In genomic region chr6:31366693-31367470, GRCh38 we compare ENCODE assay signal across 8 cellular contexts. TPM values are rescaled to one million over a fixed set of nuclear protein-coding genes. Genes with fewer than 3 reads are reported as not detected.
DNase-seq lines count a peak whose midpoint lies in the region; ATAC-seq and TF ChIP-seq lines count a peak whose summit lies in the region.

No MANE protein-coding gene starts in this region.

- H3K27ac ChIP-seq in HUES64 (ENCODE audit: low read depth, low read length) (no peak overlapping the region), PC-3 (ENCODE audit: low read length) (no peak overlapping the region), fibroblast of lung (ENCODE audit: insufficient read depth, low read length) (no peak overlapping the region)

- peak overlapping the region; percentile 80 for H3K4me3 Mint-ChIP-seq in natural killer cell
- peak overlapping the region; percentile 75 for H3K4me3 Mint-ChIP-seq in stimulated activated memory B cell treated with anti-CD40 and anti-IgM and Interleukin-4, amounts not matched to agents 10 μg/mL and 1 μg/mL and 100 μg/mL, for 72 hours

- H2AFZ ChIP-seq in PC-3 (ENCODE audit: low read length) (peak overlapping the region; percentile 84), fibroblast of lung (ENCODE audit: low read length) (peak overlapping the region; percentile 83)

- H3K4me1 ChIP-seq in HUES64 (ENCODE audit: insufficient read depth, low read length) (no peaks in the 10 kb centered on the region), PC-3 (ENCODE audit: insufficient read depth, low read length) (peaks cover 8% of the 10 kb centered on the region; the same call in 1 of the 2 replicates), fibroblast of lung (ENCODE audit: control insufficient read depth, extremely low read depth, insufficient read depth, low read length) (peaks cover 2% of the 10 kb centered on the region)

- no TSS peak for BruUV-seq in PC-3 (replicated peaks; lab: Mats Ljungman, UMichigan)

- H3K9me2 ChIP-seq in PC-3 (replicated peaks; ENCODE audit: low read length): no peaks in the 10 kb centered on the region

- no peaks in the 10 kb centered on the region for H3F3A ChIP-seq in PC-3 (ENCODE audit: low read length, unreplicated experiment)

- CTCF ChIA-PET in PC-3 (lab: Charles Lee): interaction anchor here (0.7 to 1.1 kb wide), 5 partner anchors 9 to 508 kb away, joined by 3 to 14 read pairs (median 4); no protein-coding TSS in a partner anchor

- POLR2A ChIA-PET in PC-3 (lab: Charles Lee; ENCODE audit: unreplicated experiment): interaction anchor here (0.5 to 0.7 kb wide), 3 partner anchors 163 to 633 kb away, joined by 5 to 7 read pairs (median 5); no protein-coding TSS in a partner anchor

- peak; percentile 99 for ATAC-seq in PC-3
- ATAC-seq in natural killer cell: peak; percentile 97 to 99 (median 98)
- ATAC-seq in stimulated activated memory B cell treated with anti-CD40 and anti-IgM and Interleukin-4, amounts not matched to agents 10 μg/mL and 1 μg/mL and 100 μg/mL, for 72 hours: peak; percentile 97

- H3K9me3 Mint-ChIP-seq in natural killer cell: no peaks in the 10 kb centered on the region
- H3K9me3 Mint-ChIP-seq in stimulated activated memory B cell treated with anti-CD40 and anti-IgM and Interleukin-4, amounts not matched to agents 10 μg/mL and 1 μg/mL and 100 μg/mL, for 72 hours: peaks cover under 1% of the 10 kb centered on the region

- WGBS in HUES64: 16% methylated on average over 29 of the region's 30 CpGs

- no peaks in the 10 kb centered on the region for H3K36me3 Mint-ChIP-seq in natural killer cell
- no peaks in the 10 kb centered on the region for H3K36me3 Mint-ChIP-seq in stimulated activated memory B cell treated with anti-CD40 and anti-IgM and Interleukin-4, amounts not matched to agents 10 μg/mL and 1 μg/mL and 100 μg/mL, for 72 hours

- H3K79me2 ChIP-seq in PC-3 (ENCODE audit: low read length) (no peaks in the 10 kb centered on the region), fibroblast of lung (ENCODE audit: control insufficient read depth, insufficient read depth, low read length) (no peaks in the 10 kb centered on the region)

- H3K36me3 ChIP-seq in HUES64 (ENCODE audit: insufficient read depth, low read length): no peaks in the 10 kb centered on the region
- peaks cover under 1% of the 10 kb centered on the region; the same call in 1 of the 2 replicates for H3K36me3 ChIP-seq in PC-3 (ENCODE audit: low read depth, low read length)
- H3K36me3 ChIP-seq in fibroblast of lung (ENCODE audit: control insufficient read depth, insufficient read depth, low read length): no peaks in the 10 kb centered on the region

- intact Hi-C loops in PC-3 (cut with micrococcal nuclease): loop anchor here (1.0 to 2.0 kb wide), 2 partner anchors 170 to 230 kb away; no protein-coding TSS in a partner anchor
- intact Hi-C loops in natural killer cell (cut with micrococcal nuclease): loop anchor here (1.0 kb wide), 2 partner anchors 170 to 230 kb away; no protein-coding TSS in a partner anchor

- H3K27me3 Mint-ChIP-seq in natural killer cell (ENCODE audit: low read depth in 2 of 2): peaks cover 51 to 71% of the 10 kb centered on the region in 2 donors
- H3K27me3 Mint-ChIP-seq in stimulated activated memory B cell treated with anti-CD40 and anti-IgM and Interleukin-4, amounts not matched to agents 10 μg/mL and 1 μg/mL and 100 μg/mL, for 72 hours: peaks cover 11% of the 10 kb centered on the region

- peak; percentile 96 for DNase-seq in Ammon's horn (ENCODE audit: low spot score)
- DNase-seq in GM19238 (ENCODE audit: insufficient read length, low spot score): peak; percentile 68
- peak; percentile 96 for DNase-seq in PC-3
- DNase-seq in activated T-cell treated with anti-CD3 and anti-CD28 coated beads, Interleukin-2, amount 50 U/mL, for 48 hours: peak; percentile 89 to 90
- DNase-seq in fibroblast of lung (ENCODE audit: low read depth in 2 of 2): peak; percentile 70 to 83
- DNase-seq in natural killer cell: peak; percentile 72

- H3K9ac ChIP-seq in HUES64 (ENCODE audit: low read depth, low read length) (no peak overlapping the region), PC-3 (ENCODE audit: low read length) (no peak overlapping the region), fibroblast of lung (ENCODE audit: insufficient read depth, low read length) (no peak overlapping the region)

- H3K27me3 ChIP-seq in HUES64 (ENCODE audit: insufficient read depth, low read length): peaks cover 44% of the 10 kb centered on the region
- peaks cover 21% of the 10 kb centered on the region for H3K27me3 ChIP-seq in PC-3 (ENCODE audit: low read length)
- H3K27me3 ChIP-seq in fibroblast of lung (ENCODE audit: control insufficient read depth, insufficient read depth, low read length): peaks cover 33% of the 10 kb centered on the region

- H3K4me2 ChIP-seq in PC-3 (ENCODE audit: low read length) (peak overlapping the region; percentile 82), fibroblast of lung (ENCODE audit: extremely low read depth, insufficient read depth, low read length) (peak overlapping the region; percentile 79)

- H3K9me3 ChIP-seq in HUES64 (ENCODE audit: insufficient read depth, low read depth, low read length) (no peaks in the 10 kb centered on the region), PC-3 (ENCODE audit: low read length) (peaks cover under 1% of the 10 kb centered on the region; the same call in 1 of the 2 replicates), fibroblast of lung (ENCODE audit: control insufficient read depth, insufficient read depth, low read depth, low read length) (no peaks in the 10 kb centered on the region)

- no peaks in the 10 kb centered on the region for H4K20me1 ChIP-seq in PC-3 (ENCODE audit: low read length)
- no peaks in the 10 kb centered on the region for H4K20me1 ChIP-seq in fibroblast of lung (ENCODE audit: control insufficient read depth, extremely low read depth, insufficient read depth, low read length)

- TF ChIP-seq CTCF in PC-3 (conservative IDR thresholded peaks at IDR 0.05; ENCODE audit: low read depth, low read length) (peak; percentile 94), fibroblast of lung (conservative IDR thresholded peaks at IDR 0.05 in 1 of 2, IDR thresholded peaks at IDR 0.05 in 1 of 2; ENCODE audit: low read depth in 1 of 2, low read length in 2 of 2) (peak; percentile 91 to 93), natural killer cell (IDR thresholded peaks at IDR 0.05) (peak; percentile 87)

- peaks cover 8% of the 10 kb centered on the region in 2 donors for H3K4me1 Mint-ChIP-seq in natural killer cell
- no peaks in the 10 kb centered on the region for H3K4me1 Mint-ChIP-seq in stimulated activated memory B cell treated with anti-CD40 and anti-IgM and Interleukin-4, amounts not matched to agents 10 μg/mL and 1 μg/mL and 100 μg/mL, for 72 hours

- H3K4me3 ChIP-seq in HUES64 (ENCODE audit: low read length) (peak overlapping the region; percentile 30), PC-3 (ENCODE audit: low read length) (peak overlapping the region; percentile 65), fibroblast of lung (replicated peaks in 1 of 4; ENCODE audit: control extremely low read depth in 1 of 4, insufficient read depth in 1 of 4, low read depth in 3 of 4, low read length in 4 of 4) (peak overlapping the region in 3 of 4 experiments; percentile 21 to 39 (median 30))

- peak overlapping the region in 1 of 2 donors; percentile 77 for H3K27ac Mint-ChIP-seq in natural killer cell
- H3K27ac Mint-ChIP-seq in stimulated activated memory B cell treated with anti-CD40 and anti-IgM and Interleukin-4, amounts not matched to agents 10 μg/mL and 1 μg/mL and 100 μg/mL, for 72 hours: peak overlapping the region; percentile 15

RNA-seq across cellular contexts. Expression of gene HLA-B, which starts 9.9 kb away (rescaled TPM):
- polyA plus RNA-seq in HUES64 (2013, experiment 1 of 2): 33.1 TPM
- 34.6 TPM for polyA plus RNA-seq in HUES64 (2013, experiment 2 of 2)
- 55.4 and 168 TPM in 2 replicates for total RNA-seq in PC-3 (2014; rRNA removed)
- total RNA-seq in fibroblast of lung: 190 and 244 TPM in 2 replicates
- polyA plus RNA-seq in fibroblast of lung: 441 and 1,124 TPM in 2 replicates
- polyA plus RNA-seq in fibroblast of lung (2012): 401 and 1,381 TPM in 2 replicates
- 317 and 804 TPM in 2 replicates for polyA minus RNA-seq in fibroblast of lung (ENCODE audit: low replicate concordance)
- total RNA-seq in natural killer cell: over 10,000 TPM in 2 of 3 donors, 1,000 to 10,000 TPM in 1; 9,586 to 11,061 (median 11,048) TPM

RNA-seq across cellular contexts. Expression of gene MICA, which starts 36.5 kb away (rescaled TPM):
- 11.3 TPM for polyA plus RNA-seq in HUES64 (2013, experiment 1 of 2)
- polyA plus RNA-seq in HUES64 (2013, experiment 2 of 2): 15.2 TPM
- total RNA-seq in PC-3 (2014; rRNA removed) (33.1 and 35.0 TPM in 2 replicates), fibroblast of lung (28.5 and 85.2 TPM in 2 replicates), natural killer cell (10 to 100 TPM in 2 of 3 donors, 1 to 10 TPM in 1; 9.3 to 19.7 (median 11.4) TPM)
- polyA plus RNA-seq in fibroblast of lung: 54.2 and 81.1 TPM in 2 replicates
- 40.6 and 64.6 TPM in 2 replicates for polyA plus RNA-seq in fibroblast of lung (2012)
- polyA minus RNA-seq in fibroblast of lung (ENCODE audit: low replicate concordance): 44.3 and 87.7 TPM in 2 replicates

Comparison
In these comparisons a context has a peak if more than half of its experiments do, and no peak if none do; other contexts are left out.
1. RNA of gene HLA-B, which starts 9.9 kb away (total RNA-seq): 9,586 to 11,061 TPM in natural killer cell; 190 to 244 TPM in fibroblast of lung and 55.4 to 168 TPM in PC-3; every median in the first group is over 10 times any median in the second.
2. Peak in every context shown above with its lines, with median percentiles within 50 percentile points of each other: DNase-seq, H3K4me3 ChIP-seq, ATAC-seq and CTCF ChIP-seq.